In genomic region chr4:152359208-152360044, GRCh38 we compare ENCODE assay signal across 15 cellular contexts.
A peak's percentile ranks its signal among the peaks of the same experiment; 100 is the strongest.
DNase-seq lines count a peak whose midpoint lies in the region; ATAC-seq and TF ChIP-seq lines count a peak whose summit lies in the region.
"Had no signal": no experiment of that assay in that cellular context is flagged by ENCODE, and none has a peak within 500 bp of the region (broad histone marks: within the 10 kb centered on the region; RNA-seq: fewer than 3 reads in every experiment).

No MANE protein-coding gene starts in this region.

- no peaks in the 10 kb centered on the region for H4K20me1 ChIP-seq in neural progenitor cell (ENCODE audit: low read depth)

- H3K4me1 Mint-ChIP-seq in dendritic cell treated with granulocyte-macrophage colony-stimulating factor and Interleukin-4, amounts not matched to agents 40 ng/mL and 50 ng/mL, for 4 days (ENCODE audit: low read depth), result peaks cover 13% of the 10 kb centered on the region
- no peaks in the 10 kb centered on the region for H3K4me1 Mint-ChIP-seq in neural progenitor cell

- H3K27ac Mint-ChIP-seq in dendritic cell treated with granulocyte-macrophage colony-stimulating factor and Interleukin-4, amounts not matched to agents 40 ng/mL and 50 ng/mL, for 4 days, result peak overlapping the region; percentile 61
- no peak overlapping the region for H3K27ac Mint-ChIP-seq in neural progenitor cell
- H3K27ac Mint-ChIP-seq: activated CD4-positive, alpha-beta T cell treated with anti-CD3 and anti-CD28 coated beads for 36 hours had no signal

- no peak overlapping the region for H3K4me2 ChIP-seq in neural progenitor cell

- peak overlapping the region; percentile 50 for H3K4me3 Mint-ChIP-seq in dendritic cell treated with granulocyte-macrophage colony-stimulating factor and Interleukin-4, amounts not matched to agents 40 ng/mL and 50 ng/mL, for 4 days
- H3K4me3 Mint-ChIP-seq in neural progenitor cell, result no peak overlapping the region
- H3K4me3 Mint-ChIP-seq: activated CD4-positive, alpha-beta T cell treated with anti-CD3 and anti-CD28 coated beads for 36 hours; CD8-positive, alpha-beta memory T cell had no signal

- H3K27me3 ChIP-seq in neural progenitor cell (no peaks in the 10 kb centered on the region), ascending aorta (no peaks in the 10 kb centered on the region)
- H3K27me3 ChIP-seq: tibial artery had no signal

- no peak for TF ChIP-seq CTCF in neural progenitor cell (IDR thresholded peaks at IDR 0.05)
- no peak for TF ChIP-seq CTCF in ascending aorta (IDR thresholded peaks at IDR 0.05)

- H3K36me3 Mint-ChIP-seq in dendritic cell treated with granulocyte-macrophage colony-stimulating factor and Interleukin-4, amounts not matched to agents 40 ng/mL and 50 ng/mL, for 4 days (ENCODE audit: low read depth), result no peaks in the 10 kb centered on the region
- H3K36me3 Mint-ChIP-seq in neural progenitor cell, result no peaks in the 10 kb centered on the region

- H3K4me1 ChIP-seq in neural progenitor cell (no peaks in the 10 kb centered on the region), ascending aorta (peaks cover 0 to 3% of the 10 kb centered on the region in 2 donors)

- ATAC-seq in GM18502 (IDR thresholded peaks at IDR 0.05; ENCODE audit: poor library complexity, unreplicated experiment), result peak; percentile 70
- peak; percentile 63 for ATAC-seq in GM21723 (IDR thresholded peaks at IDR 0.05; ENCODE audit: unreplicated experiment)
- ATAC-seq in HG03442 (IDR thresholded peaks at IDR 0.05; ENCODE audit: unreplicated experiment), result peak; percentile 55
- ATAC-seq: esophagus mucosa, sciatic nerve had no signal

- H3K9me3 ChIP-seq in neural progenitor cell (ENCODE audit: low read depth), result no peaks in the 10 kb centered on the region
- H3K9me3 ChIP-seq in ascending aorta, result no peaks in the 10 kb centered on the region
- H3K9me3 ChIP-seq: tibial artery had no signal

- no peak for DNase-seq in stimulated activated naive CD4-positive, alpha-beta T cell (lab: John Stamatoyannopoulos, UW)
- no peak for DNase-seq in neural progenitor cell (ENCODE audit: low spot score)
- no peak for DNase-seq in ascending aorta (ENCODE audit: low spot score in 2 of 2)
- DNase-seq in DMS 273 treated with DMSO at 0.1 percent for 48 hours (lab: John Stamatoyannopoulos, UW), result no peak
- DNase-seq: activated CD4-positive, alpha-beta T cell treated with anti-CD3 and anti-CD28 coated beads for 36 hours; activated effector memory CD4-positive, alpha-beta T cell treated with Interleukin-2 at 50 U/mL for 16 hours; CD8-positive, alpha-beta memory T cell; NCI-H187; tibial artery had no signal

- no peaks in the 10 kb centered on the region for H3K79me2 ChIP-seq in neural progenitor cell (ENCODE audit: low read depth)

- H3K36me3 ChIP-seq in neural progenitor cell, result no peaks in the 10 kb centered on the region
- H3K36me3 ChIP-seq in ascending aorta, result no peaks in the 10 kb centered on the region
- H3K36me3 ChIP-seq: tibial artery had no signal

- H3K9me3 Mint-ChIP-seq in dendritic cell treated with granulocyte-macrophage colony-stimulating factor and Interleukin-4, amounts not matched to agents 40 ng/mL and 50 ng/mL, for 4 days, result no peaks in the 10 kb centered on the region
- H3K9me3 Mint-ChIP-seq in neural progenitor cell, result no peaks in the 10 kb centered on the region
- H3K9me3 Mint-ChIP-seq: CD8-positive, alpha-beta memory T cell had no signal

- H2AFZ ChIP-seq in neural progenitor cell (replicated peaks), result no peak overlapping the region

- H3K4me3 ChIP-seq in neural progenitor cell (no peak overlapping the region), ascending aorta (no peak overlapping the region)
- H3K4me3 ChIP-seq: tibial artery had no signal

- H3K9ac ChIP-seq in neural progenitor cell, result no peak overlapping the region

- H3F3A ChIP-seq in neural progenitor cell (ENCODE audit: low read depth), result no peaks in the 10 kb centered on the region

- no peaks in the 10 kb centered on the region for H3K27me3 Mint-ChIP-seq in dendritic cell treated with granulocyte-macrophage colony-stimulating factor and Interleukin-4, amounts not matched to agents 40 ng/mL and 50 ng/mL, for 4 days
- peaks cover 2% of the 10 kb centered on the region for H3K27me3 Mint-ChIP-seq in neural progenitor cell (ENCODE audit: insufficient read depth, low read depth)
- H3K27me3 Mint-ChIP-seq: activated CD4-positive, alpha-beta T cell treated with anti-CD3 and anti-CD28 coated beads for 36 hours; CD8-positive, alpha-beta memory T cell had no signal

- intact Hi-C loops in dendritic cell treated with granulocyte-macrophage colony-stimulating factor and Interleukin-4, amounts not matched to agents 40 ng/mL and 50 ng/mL, for 4 days (cut with micrococcal nuclease), result no loop called here
- intact Hi-C loops in ascending aorta (cut with DNase I), result loop anchor here (10.0 kb wide), 1 partner anchor 595 kb away; the partner anchor contains the start of gene GATB

- H3K27ac ChIP-seq in neural progenitor cell (no peak overlapping the region), ascending aorta (no peak overlapping the region)
- H3K27ac ChIP-seq: tibial artery had no signal
